Comparison of ENCODE assay signal across 1 cellular context in the genomic region with DNA sequence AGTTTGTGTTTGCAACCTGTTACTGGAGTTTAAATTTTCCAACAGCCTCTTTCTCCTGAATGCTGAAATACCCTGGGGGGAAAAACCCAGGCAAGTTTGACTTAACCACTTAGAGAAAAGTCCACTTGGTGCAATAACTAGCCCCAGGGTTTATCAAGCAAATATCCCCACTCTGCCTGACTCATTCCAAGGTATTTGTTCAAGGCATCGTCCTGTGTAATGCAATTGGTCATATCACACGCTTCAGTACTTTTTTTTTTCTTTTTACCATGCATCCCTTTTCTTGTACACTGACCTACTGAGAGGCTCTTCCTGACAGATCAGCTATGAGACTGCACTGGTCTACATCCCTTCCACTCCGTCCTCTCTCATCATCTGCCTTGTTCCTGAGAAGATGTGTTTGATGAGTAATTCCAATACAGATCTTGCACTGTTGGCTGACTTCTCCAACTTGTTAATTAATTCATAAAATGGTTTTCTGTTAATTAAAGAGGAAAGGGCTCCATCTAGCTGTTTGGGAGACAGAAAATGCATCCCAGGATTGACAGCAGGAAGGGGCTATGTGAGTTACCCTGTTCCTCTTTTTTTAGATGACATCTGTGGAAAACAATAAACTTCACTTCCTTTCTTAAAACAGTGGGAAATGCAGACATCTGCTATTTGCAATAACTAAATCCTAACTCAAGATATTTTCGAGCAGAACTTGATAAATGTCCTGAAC.
TF ChIP-seq lines count a peak whose summit lies in the region.

No MANE protein-coding gene starts in this region.

TF ChIP-seq in IMR-90, 13 proteins besides CTCF, POLR2A, EP300 and RAD21 (continued from another document):
- TF ChIP-seq, protein P1, sequence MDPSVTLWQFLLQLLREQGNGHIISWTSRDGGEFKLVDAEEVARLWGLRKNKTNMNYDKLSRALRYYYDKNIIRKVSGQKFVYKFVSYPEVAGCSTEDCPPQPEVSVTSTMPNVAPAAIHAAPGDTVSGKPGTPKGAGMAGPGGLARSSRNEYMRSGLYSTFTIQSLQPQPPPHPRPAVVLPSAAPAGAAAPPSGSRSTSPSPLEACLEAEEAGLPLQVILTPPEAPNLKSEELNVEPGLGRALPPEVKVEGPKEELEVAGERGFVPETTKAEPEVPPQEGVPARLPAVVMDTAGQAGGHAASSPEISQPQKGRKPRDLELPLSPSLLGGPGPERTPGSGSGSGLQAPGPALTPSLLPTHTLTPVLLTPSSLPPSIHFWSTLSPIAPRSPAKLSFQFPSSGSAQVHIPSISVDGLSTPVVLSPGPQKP (IDR thresholded peaks at IDR 0.05; ENCODE audit: borderline replicate concordance, low read depth, low read length), result no peak
- peak; percentile 39 for TF ChIP-seq RCOR1 (IDR thresholded peaks at IDR 0.05; ENCODE audit: insufficient replicate concordance, low read length)
- no peak for TF ChIP-seq MXI1 (IDR thresholded peaks at IDR 0.05; ENCODE audit: borderline replicate concordance, low read depth, low read length)
- TF ChIP-seq MAFK (IDR thresholded peaks at IDR 0.05; ENCODE audit: low read depth, low read length), result no peak
- 0 out of 2 replicates have a peak, but pooled peaks have one; percentile 8 for TF ChIP-seq SMC3 (IDR thresholded peaks at IDR 0.05; ENCODE audit: low read depth, low read length)
- TF ChIP-seq CEBPB (IDR thresholded peaks at IDR 0.05; ENCODE audit: low read depth, low read length), result peak; percentile 82
- no peak for TF ChIP-seq NFE2L2 (IDR thresholded peaks at IDR 0.05; ENCODE audit: low read depth, low read length)
- peak; percentile 53 for TF ChIP-seq FOS (IDR thresholded peaks at IDR 0.05; ENCODE audit: low read depth, low read length)
- TF ChIP-seq RFX5 (IDR thresholded peaks at IDR 0.05; ENCODE audit: low read depth, low read length), result no peak
- TF ChIP-seq CHD1 (IDR thresholded peaks at IDR 0.05; ENCODE audit: low read depth, low read length), result no peak
- 0 out of 2 replicates have a peak, but pooled peaks have one; percentile 44 for TF ChIP-seq BHLHE40 (IDR thresholded peaks at IDR 0.05; ENCODE audit: low read depth, low read length)
- no peak for TF ChIP-seq MAZ (IDR thresholded peaks at IDR 0.05; ENCODE audit: borderline replicate concordance, low read depth, low read length)
